Comparison of ENCODE assay signal across 28 cellular contexts in the genomic region with DNA sequence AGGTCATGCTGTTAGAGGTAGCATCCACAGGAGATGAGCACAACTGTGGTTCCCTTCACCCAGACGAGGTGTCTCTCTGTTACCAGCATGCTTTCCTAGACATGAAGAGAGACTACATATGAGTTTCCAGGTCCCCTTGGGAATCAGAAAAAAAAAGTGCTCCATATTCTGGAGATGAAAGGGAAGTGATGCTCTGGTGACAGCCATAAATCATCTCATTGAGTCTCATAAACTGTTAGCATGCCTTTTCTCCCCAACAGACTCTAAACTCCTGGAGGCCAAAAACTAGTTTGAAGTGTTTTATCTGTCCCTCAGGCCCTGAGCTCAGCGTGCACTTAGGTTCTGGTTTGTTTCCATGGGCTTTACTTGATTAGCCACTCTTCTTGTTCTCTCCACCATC.
"Had no signal": no experiment of that assay in that cellular context is flagged by ENCODE, and none has a peak within 500 bp of the region (broad histone marks: within the 10 kb centered on the region; RNA-seq: fewer than 3 reads in every experiment).

No MANE protein-coding gene starts in this region.

- H3K27ac ChIP-seq: brain microvascular endothelial cell, colonic mucosa, epithelial cell of prostate, esophagus squamous epithelium, gastroesophageal sphincter had no signal

- DNase-seq: activated CD4-positive, alpha-beta memory T cell treated with anti-CD3 and anti-CD28 coated beads for 36 hours; activated CD4-positive, alpha-beta T cell treated with anti-CD3 and anti-CD28 coated beads for 36 hours; activated CD4-positive, alpha-beta T cell treated with anti-CD3 and anti-CD28 coated beads, Interleukin-2, amount 10 ng/mL, durations not matched to agents 24 days and 14 days; activated CD4-positive, CD25-positive, alpha-beta regulatory T cell; activated CD4-positive, CD25-positive, alpha-beta regulatory T cell treated with anti-CD3 and anti-CD28 coated beads, Interleukin-2, amount 50 U/mL, for 72 hours; activated CD8-positive, alpha-beta memory T cell treated with anti-CD3 and anti-CD28 coated beads, Interleukin-2, amount 50 U/mL, for 48 hours; activated gamma-delta T cell; activated naive CD4-positive, alpha-beta T cell; activated naive CD4-positive, alpha-beta T cell treated with anti-CD3 and anti-CD28 coated beads, Interleukin-2, amount 50 U/mL, for 16 hours; activated T-cell treated with anti-CD3 and anti-CD28 coated beads for 4 hours; activated T-cell treated with anti-CD3 and anti-CD28 coated beads, Interleukin-2, amount 50 U/mL, for 24 hours; activated T-cell treated with anti-CD3 and anti-CD28 coated beads, Interleukin-2, amount 50 U/mL, for 72 hours; amniotic stem cell; anterior cingulate cortex; brain microvascular endothelial cell; caudate nucleus; cerebellar nuclear complex; colonic mucosa; effector CD8-positive, alpha-beta T cell; esophagus squamous epithelium; foreskin melanocyte; hippocampal formation; T1000 had no signal

- H3K9me3 ChIP-seq: colonic mucosa, esophagus squamous epithelium, gastroesophageal sphincter had no signal

- ATAC-seq: activated CD4-positive, alpha-beta T cell treated with anti-CD3 and anti-CD28 coated beads for 36 hours; activated T-cell treated with anti-CD3 and anti-CD28 coated beads, Interleukin-2, amount 50 U/mL, for 72 hours; gastroesophageal sphincter had no signal

- FAIRE-seq: astrocyte, endometrium, endothelial cell of umbilical vein had no signal

- H3K27me3 ChIP-seq: brain microvascular endothelial cell, colonic mucosa, esophagus squamous epithelium, gastroesophageal sphincter had no signal

- H3K4me3 ChIP-seq: colonic mucosa, esophagus squamous epithelium, gastroesophageal sphincter had no signal

- H3K36me3 ChIP-seq: brain microvascular endothelial cell, colonic mucosa, esophagus squamous epithelium, gastroesophageal sphincter had no signal

- H3K4me1 ChIP-seq: colonic mucosa had no signal
